ENCODE assay signal across 7 cellular contexts in the genomic region with DNA sequence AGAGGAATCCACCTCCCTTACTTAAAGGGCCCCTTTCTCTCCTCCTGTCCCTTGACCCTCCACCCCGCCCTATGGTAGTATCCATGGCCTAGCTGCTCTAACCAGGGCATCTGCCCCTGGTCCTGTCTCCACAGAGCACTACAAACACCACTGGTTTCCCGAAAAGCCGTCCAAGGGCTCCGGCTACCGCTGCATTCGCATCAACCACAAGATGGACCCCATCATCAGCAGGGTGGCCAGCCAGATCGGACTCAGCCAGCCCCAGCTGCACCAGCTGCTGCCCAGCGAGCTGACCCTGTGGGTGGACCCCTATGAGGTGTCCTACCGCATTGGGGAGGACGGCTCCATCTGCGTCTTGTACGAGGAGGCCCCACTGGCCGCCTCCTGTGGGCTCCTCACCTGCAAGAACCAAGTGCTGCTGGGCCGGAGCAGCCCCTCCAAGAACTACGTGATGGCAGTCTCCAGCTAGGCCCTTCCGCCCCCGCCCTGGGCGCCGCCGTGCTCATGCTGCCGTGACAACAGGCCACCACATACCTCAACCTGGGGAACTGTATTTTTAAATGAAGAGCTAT. TPM values are rescaled to one million over a fixed set of nuclear protein-coding genes. Genes with fewer than 3 reads are reported as not detected.
DNase-seq lines count a peak whose midpoint lies in the region; ATAC-seq and TF ChIP-seq lines count a peak whose summit lies in the region.

No MANE protein-coding gene starts in this region.

- DNase-seq in LNCaP clone FGC (ENCODE audit: low read depth), result no peak
- peak in 1 of 2 donors; percentile 46 for DNase-seq in activated naive CD4-positive, alpha-beta T cell treated with anti-CD3 and anti-CD28 coated beads, Interleukin-2, amount 50 U/mL, for 72 hours (ENCODE audit: low spot score in 2 of 2)
- DNase-seq in stimulated activated CD4-positive, alpha-beta T cell treated with anti-CD3 and anti-CD28 coated beads, Interleukin-1b, Interleukin-23, amount 100 ng/mL, for 48 hours, result peak; percentile 39
- no peak for DNase-seq in NCI-H82 (lab: John Stamatoyannopoulos, UW)
- no peak for DNase-seq in A172 (ENCODE audit: low spot score)

- H3K4me3 ChIP-seq in LNCaP clone FGC (ENCODE audit: low read depth, low read length) (peak overlapping the region; percentile 65), iPS-15b (ENCODE audit: low read depth, low read length) (peak overlapping the region; percentile 76)

- ATAC-seq in activated naive CD4-positive, alpha-beta T cell treated with anti-CD3 and anti-CD28 coated beads, Interleukin-2, amount 50 U/mL, for 72 hours, result no peak
- no peak for ATAC-seq in HG02938 (IDR thresholded peaks at IDR 0.05; ENCODE audit: unreplicated experiment)

- peaks cover 50 to 61% of the 10 kb centered on the region in 2 donors for H3K36me3 Mint-ChIP-seq in activated naive CD4-positive, alpha-beta T cell treated with anti-CD3 and anti-CD28 coated beads, Interleukin-2, amount 50 U/mL, for 72 hours

- no peaks in the 10 kb centered on the region for H3K9me3 ChIP-seq in iPS-15b (ENCODE audit: control insufficient read depth, insufficient read depth, low read length)

- peaks cover 24% of the 10 kb centered on the region for H3K4me1 ChIP-seq in iPS-15b (ENCODE audit: control insufficient read depth, insufficient read depth, low read length)

- peak overlapping the region; percentile 98 for H3K27ac Mint-ChIP-seq in activated naive CD4-positive, alpha-beta T cell treated with anti-CD3 and anti-CD28 coated beads, Interleukin-2, amount 50 U/mL, for 72 hours

- H3K9ac ChIP-seq in iPS-15b (ENCODE audit: low read depth, low read length), result no peak overlapping the region

- H3K9me3 Mint-ChIP-seq in activated naive CD4-positive, alpha-beta T cell treated with anti-CD3 and anti-CD28 coated beads, Interleukin-2, amount 50 U/mL, for 72 hours, result no peaks in the 10 kb centered on the region

- no peak for TF ChIP-seq CTCF in LNCaP clone FGC (IDR thresholded peaks at IDR 0.05; ENCODE audit: control insufficient read depth, extremely low read depth, insufficient read depth)

- H3K36me3 ChIP-seq in iPS-15b (ENCODE audit: control insufficient read depth, insufficient read depth, low read length), result no peaks in the 10 kb centered on the region

- H3K27me3 ChIP-seq in iPS-15b (ENCODE audit: control insufficient read depth, insufficient read depth, low read length), result peaks cover 90% of the 10 kb centered on the region

RNA-seq across cellular contexts. Expression of a gene that starts 1.7 kb away (rescaled TPM):
- 100 to 1,000 TPM in 1 of 2 donors, 10 to 100 TPM in 1; 87.2 to 185 TPM for total RNA-seq in activated naive CD4-positive, alpha-beta T cell treated with anti-CD3 and anti-CD28 coated beads, Interleukin-2, amount 50 U/mL, for 72 hours
- total RNA-seq in A172 (2014; rRNA removed; shearing (Covaris generic)), result 11.3 and 13.2 TPM in 2 replicates

RNA-seq across cellular contexts. Expression of a gene that starts 43.9 kb away (rescaled TPM):
- total RNA-seq in activated naive CD4-positive, alpha-beta T cell treated with anti-CD3 and anti-CD28 coated beads, Interleukin-2, amount 50 U/mL, for 72 hours, result 1 to 10 TPM in 1 of 2 donors, under 1 TPM in 1; 0.68 to 1.4 TPM
- total RNA-seq in A172 (2014; rRNA removed; shearing (Covaris generic)), result not detected in 2 replicates
